Comparison of ENCODE assay signal across 1 cellular context in the genomic region with DNA sequence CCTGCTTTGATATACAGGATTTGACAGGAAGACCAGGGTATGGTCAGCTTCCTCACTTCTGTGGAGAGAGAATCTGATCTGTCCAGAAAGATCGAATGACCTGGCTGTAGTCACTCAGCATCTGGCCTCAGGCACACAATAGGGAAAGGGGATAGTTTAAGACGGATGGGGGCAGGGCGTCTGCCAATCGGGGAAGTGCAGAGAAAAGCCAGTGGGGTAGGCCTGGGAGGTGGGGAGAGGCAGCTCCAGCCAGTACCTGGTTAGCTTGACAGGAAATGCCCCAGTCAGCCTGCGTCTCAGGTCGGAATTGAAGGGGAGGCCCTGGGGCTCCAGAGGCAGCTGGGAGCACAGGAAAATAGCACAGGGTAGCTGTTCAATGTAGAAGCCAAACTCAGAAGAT.
TF ChIP-seq lines count a peak whose summit lies in the region.

No MANE protein-coding gene starts in this region.

TF ChIP-seq in IMR-90, 13 proteins besides CTCF, POLR2A, EP300 and RAD21:
- TF ChIP-seq USF2 (IDR thresholded peaks at IDR 0.05; ENCODE audit: low read depth, low read length) (no peak), RCOR1 (IDR thresholded peaks at IDR 0.05; ENCODE audit: insufficient replicate concordance, low read length) (no peak), CEBPB (IDR thresholded peaks at IDR 0.05; ENCODE audit: low read depth, low read length) (no peak), NFE2L2 (IDR thresholded peaks at IDR 0.05; ENCODE audit: low read depth, low read length) (no peak), FOS (IDR thresholded peaks at IDR 0.05; ENCODE audit: low read depth, low read length) (no peak), MAFK (IDR thresholded peaks at IDR 0.05; ENCODE audit: low read depth, low read length) (no peak), SMC3 (IDR thresholded peaks at IDR 0.05; ENCODE audit: low read depth, low read length) (no peak), RFX5 (IDR thresholded peaks at IDR 0.05; ENCODE audit: low read depth, low read length) (no peak), MXI1 (IDR thresholded peaks at IDR 0.05; ENCODE audit: borderline replicate concordance, low read depth, low read length) (no peak), BHLHE40 (IDR thresholded peaks at IDR 0.05; ENCODE audit: low read depth, low read length) (no peak), CHD1 (IDR thresholded peaks at IDR 0.05; ENCODE audit: low read depth, low read length) (no peak)
TF ChIP-seq in IMR-90: peak in this region for 0.
